19 cellular contexts compared by ENCODE assay signal in the genomic region with DNA sequence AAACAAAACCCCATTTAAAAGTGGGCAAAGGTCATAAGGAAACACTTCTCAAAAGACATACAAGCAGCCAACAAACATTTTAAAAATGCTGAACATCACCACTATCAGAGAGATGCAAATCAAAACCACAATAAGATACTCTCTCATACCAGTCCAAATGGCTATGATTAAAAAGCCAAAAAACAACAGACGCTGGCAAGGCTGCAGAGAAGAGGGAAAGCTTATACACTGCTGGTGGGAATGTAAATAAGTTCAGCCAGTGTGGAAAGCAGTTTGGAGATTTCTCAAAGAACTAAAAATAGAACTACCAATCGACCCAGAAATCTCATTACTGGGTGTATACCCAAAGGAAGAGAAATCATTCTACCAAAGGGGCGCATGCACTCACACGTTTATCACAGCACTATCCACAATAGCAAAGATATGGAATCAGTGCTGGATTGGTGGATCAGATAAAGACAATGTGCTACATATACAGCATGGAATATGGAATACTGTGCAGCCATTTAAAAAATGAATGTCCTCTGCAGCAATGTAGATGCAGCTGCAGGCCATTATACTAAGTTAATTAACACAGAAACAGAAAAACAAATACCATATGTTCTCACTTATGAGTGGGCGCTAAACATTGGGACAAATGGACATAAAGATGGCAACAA.
A peak's percentile ranks its signal among the peaks of the same experiment; 100 is the strongest.
DNase-seq lines count a peak whose midpoint lies in the region; ATAC-seq and TF ChIP-seq lines count a peak whose summit lies in the region.
"Had no signal": no experiment of that assay in that cellular context is flagged by ENCODE, and none has a peak within 500 bp of the region (broad histone marks: within the 10 kb centered on the region; RNA-seq: fewer than 3 reads in every experiment).

No MANE protein-coding gene starts in this region.

- CTCF ChIA-PET in AG04450 (lab: Charles Lee) = interaction anchor here (0.6 kb wide), 1 partner anchor 1686 kb away, joined by 6 read pairs; no protein-coding TSS in a partner anchor

- intact Hi-C loops in right cardiac atrium (cut with DNase I) = no loop called here

- H3K27me3 ChIP-seq in AG04450 (ENCODE audit: control insufficient read depth, insufficient read depth, low read length) (no peaks in the 10 kb centered on the region), right cardiac atrium (ENCODE audit: control insufficient read depth, insufficient read depth) (no peaks in the 10 kb centered on the region)

- H3K9me3 ChIP-seq in AG04450 (ENCODE audit: control insufficient read depth, insufficient read depth, low read length) (no peaks in the 10 kb centered on the region), right cardiac atrium (ENCODE audit: control insufficient read depth, low read length) (no peaks in the 10 kb centered on the region)

- no peaks in the 10 kb centered on the region for H3K4me1 ChIP-seq in right cardiac atrium (ENCODE audit: control insufficient read depth, insufficient read depth, low read length)

- POLR2A ChIA-PET in AG04450 (lab: Yijun Ruan, JAX) = interaction anchor here (0.7 kb wide), 1 partner anchor 1865 kb away, joined by 11 read pairs; no protein-coding TSS in a partner anchor

- TF ChIP-seq CTCF in AG04450 (IDR thresholded peaks at IDR 0.05; ENCODE audit: low read depth, low read length) = no peak
- no peak for TF ChIP-seq CTCF in fibroblast of pulmonary artery (IDR thresholded peaks at IDR 0.05; ENCODE audit: low read length, missing control alignments)

- 52% methylated on average over 5 of the region's 5 CpGs for WGBS in right cardiac atrium

- DNase-seq in AG04450 (ENCODE audit: low read depth, low spot score) = peak; percentile 8
- DNase-seq in LHCN-M2 (ENCODE audit: low read depth) = peak; percentile 13
- DNase-seq in amniotic epithelial cell (ENCODE audit: low read depth) = peak; percentile 75
- peak; percentile 25 for DNase-seq in fibroblast of pulmonary artery (ENCODE audit: low read depth)
- DNase-seq in SKM-1 (lab: John Stamatoyannopoulos, UW; ENCODE audit: unreplicated experiment) = no peak
- no peak for DNase-seq in right cardiac atrium
- no peak for DNase-seq in hepatic stellate cell (ENCODE audit: low spot score)
- no peak for DNase-seq in GDM1 (lab: John Stamatoyannopoulos, UW)
- DNase-seq: activated CD4-positive, alpha-beta T cell treated with anti-CD3 and anti-CD28 coated beads, Interleukin-2, amount 50 U/mL, for 1 hour; activated CD8-positive, alpha-beta memory T cell treated with anti-CD3 and anti-CD28 coated beads, Interleukin-2, amount 50 U/mL, for 4 hours; anterior cingulate cortex; left cardiac atrium; NCI-H2029 treated with DMSO at 0.1 percent for 48 hours; NCI-H510A; SHP77; stimulated activated naive CD8-positive, alpha-beta T cell treated with anti-CD3 and anti-CD28 coated beads, Interleukin-15, amount 100 ng/mL, for 72 hours had no signal

- ATAC-seq in right cardiac atrium = no peak
- ATAC-seq: K562; left cardiac atrium; natural killer cell treated with Interleukin-12 subunit alpha and Interleukin-12 subunit beta and Interleukin-15 and Interleukin-18, amount 100 ng/mL, for 72 hours; stimulated activated naive CD8-positive, alpha-beta T cell treated with anti-CD3 and anti-CD28 coated beads, Interleukin-15, amount 100 ng/mL, for 72 hours had no signal

- no peak overlapping the region for H3K4me3 ChIP-seq in AG04450 (ENCODE audit: low read depth, low read length)
- no peak overlapping the region for H3K4me3 ChIP-seq in fibroblast of pulmonary artery (replicated peaks; ENCODE audit: low read depth, low read length)
- no peak overlapping the region for H3K4me3 ChIP-seq in right cardiac atrium (ENCODE audit: low read length)
- H3K4me3 ChIP-seq: K562 had no signal

- H3K27ac ChIP-seq in AG04450 (ENCODE audit: low read depth, low read length) = no peak overlapping the region
- H3K27ac ChIP-seq in right cardiac atrium (ENCODE audit: low read length) = no peak overlapping the region
- H3K27ac ChIP-seq: C4-2B had no signal

Comparison
In these comparisons a context has a peak if more than half of its experiments do, and no peak if none do; other contexts are left out.
1. DNase-seq: peak in AG04450 (single experiment), LHCN-M2 (single experiment), amniotic epithelial cell (single experiment) and fibroblast of pulmonary artery (single experiment); none in SKM-1 (single experiment), right cardiac atrium (0 of 3), hepatic stellate cell (single experiment) and GDM1 (single experiment).